Comparison of ENCODE assay signal across 24 cellular contexts in the genomic region with DNA sequence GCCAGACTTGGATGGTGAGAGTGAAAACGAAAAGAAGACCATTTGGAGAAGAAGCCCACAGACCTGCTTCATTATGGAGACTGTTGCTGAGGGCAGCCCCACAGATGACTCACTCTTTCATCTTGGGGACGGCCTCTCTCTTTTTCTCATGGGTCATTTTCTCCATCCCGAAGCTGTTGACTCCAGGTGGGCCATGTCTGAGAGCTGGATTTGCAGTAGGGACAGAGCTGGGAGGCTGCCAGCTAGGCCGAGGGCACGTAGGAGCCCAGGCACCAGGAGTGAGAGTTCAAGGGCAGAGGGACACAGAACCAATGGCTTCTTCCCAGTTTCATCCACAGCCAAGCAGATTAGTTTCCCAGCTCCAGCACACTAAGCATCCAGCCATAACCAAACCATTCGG.
"Had no signal": no experiment of that assay in that cellular context is flagged by ENCODE, and none has a peak within 500 bp of the region (broad histone marks: within the 10 kb centered on the region; RNA-seq: fewer than 3 reads in every experiment).

No MANE protein-coding gene starts in this region.

- H3K9me3 ChIP-seq: colonic mucosa, gastrocnemius medialis, gastroesophageal sphincter had no signal

- H3K27me3 ChIP-seq: colonic mucosa, dorsolateral prefrontal cortex, gastrocnemius medialis, heart left ventricle had no signal

- H3K36me3 ChIP-seq: colonic mucosa, esophagus muscularis mucosa, esophagus squamous epithelium, gastrocnemius medialis, gastroesophageal sphincter, heart left ventricle, heart right ventricle had no signal

- H3K4me1 ChIP-seq: colonic mucosa, esophagus squamous epithelium, foreskin keratinocyte, gastrocnemius medialis had no signal

- H3K9me3 Mint-ChIP-seq: dendritic cell treated with granulocyte-macrophage colony-stimulating factor and Interleukin-4, amounts not matched to agents 40 ng/mL and 50 ng/mL, for 4 days; effector memory CD8-positive, alpha-beta T cell had no signal

- H3K27ac Mint-ChIP-seq: dendritic cell treated with granulocyte-macrophage colony-stimulating factor and Interleukin-4, amounts not matched to agents 40 ng/mL and 50 ng/mL, for 4 days; effector memory CD8-positive, alpha-beta T cell; endodermal cell had no signal

- H3K4me3 ChIP-seq: colonic mucosa, coronary artery, dorsolateral prefrontal cortex, esophagus muscularis mucosa, esophagus squamous epithelium, gastrocnemius medialis, gastroesophageal sphincter, heart left ventricle, heart right ventricle had no signal

- DNase-seq: colonic mucosa; cortex of kidney; dermis blood vessel endothelial cell; dorsolateral prefrontal cortex; effector CD4-positive, alpha-beta T cell; effector CD8-positive, alpha-beta T cell; effector memory CD4-positive, alpha-beta T cell; effector memory CD8-positive, alpha-beta T cell; endodermal cell; erythroblast; esophagus squamous epithelium; foreskin fibroblast; foreskin keratinocyte; foreskin melanocyte; gastrocnemius medialis; glutamatergic neuron; heart left ventricle; heart right ventricle had no signal

- ATAC-seq: effector memory CD8-positive, alpha-beta T cell; esophagus mucosa; foreskin keratinocyte; gastrocnemius medialis; gastroesophageal sphincter; heart left ventricle; heart right ventricle had no signal

- H3K27ac ChIP-seq: colonic mucosa, coronary artery, dorsolateral prefrontal cortex, epithelial cell of prostate, esophagus muscularis mucosa, esophagus squamous epithelium, foreskin keratinocyte, gastrocnemius medialis, gastroesophageal sphincter, heart left ventricle, heart right ventricle had no signal

- H3K4me3 Mint-ChIP-seq: dendritic cell treated with granulocyte-macrophage colony-stimulating factor and Interleukin-4, amounts not matched to agents 40 ng/mL and 50 ng/mL, for 4 days; effector memory CD8-positive, alpha-beta T cell; endodermal cell had no signal
